13 cellular contexts compared by ENCODE assay signal in genomic region chr17:82266142-82266541, GRCh38. TPM values are rescaled to one million over a fixed set of nuclear protein-coding genes. Genes with fewer than 3 reads are reported as not detected.
DNase-seq lines count a peak whose midpoint lies in the region; ATAC-seq and TF ChIP-seq lines count a peak whose summit lies in the region.
"Had no signal": no experiment of that assay in that cellular context is flagged by ENCODE, and none has a peak within 500 bp of the region (broad histone marks: within the 10 kb centered on the region; RNA-seq: fewer than 3 reads in every experiment).

No MANE protein-coding gene starts in this region.

- no peak overlapping the region for H2BK5ac ChIP-seq in mesenchymal stem cell (ENCODE audit: low read depth, low read length, poor library complexity, severe bottlenecking)

- no peaks in the 10 kb centered on the region for H3K9me3 ChIP-seq in adipocyte (ENCODE audit: control insufficient read depth, low read length)
- H3K9me3 ChIP-seq in mesenchymal stem cell (ENCODE audit: control insufficient read depth, low read length): no peaks in the 10 kb centered on the region
- no peaks in the 10 kb centered on the region for H3K9me3 ChIP-seq in MG63

- no peak overlapping the region for H3K4ac ChIP-seq in mesenchymal stem cell (ENCODE audit: low read depth in 1 of 2, low read length in 2 of 2)

- WGBS in mesenchymal stem cell: 97% methylated on average over 10 of the region's 10 CpGs

- peaks cover 39% of the 10 kb centered on the region for H3K4me1 ChIP-seq in adipocyte (ENCODE audit: control insufficient read depth, insufficient read depth, low read length)
- peaks cover 38% of the 10 kb centered on the region for H3K4me1 ChIP-seq in mesenchymal stem cell (ENCODE audit: control insufficient read depth, insufficient read depth, low read depth, low read length)

- no peak for TF ChIP-seq CTCF in HFFc6 (IDR thresholded peaks at IDR 0.05)

- H3K27ac Mint-ChIP-seq in HFFc6: peak overlapping the region; percentile 97
- H3K27ac Mint-ChIP-seq in stimulated activated naive B cell treated with anti-CD40 and anti-IgM and Interleukin-4, amounts not matched to agents 10 μg/mL and 1 μg/mL and 100 μg/mL, for 72 hours: peak overlapping the region; percentile 33
- H3K27ac Mint-ChIP-seq: activated B cell treated with CpG ODN at 0.5 μM for 24 hours; activated T-helper 1 cell treated with anti-CD3 and anti-CD28 coated beads, Interleukin-12 subunit alpha, Interleukin-12 subunit beta, Interleukin-2, Interleukin-4 antibody, amounts not matched to agents 30 ng/mL and 10 ng/mL and 1 ng/mL, durations not matched to agents 14 hours and 24 hours and 36 hours had no signal

- H3K36me3 ChIP-seq in adipocyte (ENCODE audit: control insufficient read depth, insufficient read depth, low read length, severe bottlenecking) (peaks cover 76% of the 10 kb centered on the region), mesenchymal stem cell (ENCODE audit: control insufficient read depth in 1 of 2, insufficient read depth in 2 of 2, low read depth in 1 of 2, low read length in 2 of 2) (peaks cover 67 to 69% of the 10 kb centered on the region in 2 experiments), MG63 (peaks cover 88% of the 10 kb centered on the region)

- no peak overlapping the region for H3K14ac ChIP-seq in mesenchymal stem cell (ENCODE audit: low read length in 2 of 2)

- DNase-seq in HFFc6 (no peak), adipocyte (ENCODE audit: low read depth) (no peak), mesenchymal stem cell (no peak), MG63 (no peak), RKO (ENCODE audit: low spot score) (no peak)
- no peak for DNase-seq in stimulated activated naive B cell treated with anti-CD40 and anti-IgM and Interleukin-4, amounts not matched to agents 10 μg/mL and 1 μg/mL and 100 μg/mL, for 72 hours
- DNase-seq: activated B cell treated with CpG ODN at 0.5 μM for 24 hours, GOT3, NCI-H510A treated with DMSO at 0.1 percent for 48 hours, SIG-M5 had no signal

- no peak overlapping the region for H3K4me2 ChIP-seq in mesenchymal stem cell (ENCODE audit: low read length, poor library complexity, severe bottlenecking)

- H3K9me3 Mint-ChIP-seq in HFFc6: no peaks in the 10 kb centered on the region
- no peaks in the 10 kb centered on the region for H3K9me3 Mint-ChIP-seq in stimulated activated naive B cell treated with anti-CD40 and anti-IgM and Interleukin-4, amounts not matched to agents 10 μg/mL and 1 μg/mL and 100 μg/mL, for 72 hours
- H3K9me3 Mint-ChIP-seq: activated B cell treated with CpG ODN at 0.5 μM for 24 hours; activated T-helper 1 cell treated with anti-CD3 and anti-CD28 coated beads, Interleukin-12 subunit alpha, Interleukin-12 subunit beta, Interleukin-2, Interleukin-4 antibody, amounts not matched to agents 30 ng/mL and 10 ng/mL and 1 ng/mL, durations not matched to agents 14 hours and 24 hours and 36 hours; nephron had no signal

- H3K27me3 Mint-ChIP-seq in HFFc6 (ENCODE audit: insufficient read depth): peaks cover 6% of the 10 kb centered on the region
- H3K27me3 Mint-ChIP-seq in stimulated activated naive B cell treated with anti-CD40 and anti-IgM and Interleukin-4, amounts not matched to agents 10 μg/mL and 1 μg/mL and 100 μg/mL, for 72 hours: no peaks in the 10 kb centered on the region
- H3K27me3 Mint-ChIP-seq: activated B cell treated with CpG ODN at 0.5 μM for 24 hours had no signal

- no peak overlapping the region for H3K4me3 ChIP-seq in adipocyte (ENCODE audit: low read length)
- peak overlapping the region in 1 of 2 experiments; percentile 15 for H3K4me3 ChIP-seq in mesenchymal stem cell (ENCODE audit: insufficient read depth in 1 of 2, low read depth in 1 of 2, low read length in 2 of 2)
- H3K4me3 ChIP-seq in MG63: no peak overlapping the region

- H2BK12ac ChIP-seq in mesenchymal stem cell (ENCODE audit: low read length in 2 of 2): no peak overlapping the region

- no peak overlapping the region for H2AFZ ChIP-seq in mesenchymal stem cell (ENCODE audit: low read depth, low read length)

- H3K4me3 Mint-ChIP-seq in HFFc6: peak overlapping the region; percentile 80; the same call in 1 of the 2 replicates
- H3K4me3 Mint-ChIP-seq in stimulated activated naive B cell treated with anti-CD40 and anti-IgM and Interleukin-4, amounts not matched to agents 10 μg/mL and 1 μg/mL and 100 μg/mL, for 72 hours: no peak overlapping the region
- H3K4me3 Mint-ChIP-seq: activated B cell treated with CpG ODN at 0.5 μM for 24 hours; activated T-helper 1 cell treated with anti-CD3 and anti-CD28 coated beads, Interleukin-12 subunit alpha, Interleukin-12 subunit beta, Interleukin-2, Interleukin-4 antibody, amounts not matched to agents 30 ng/mL and 10 ng/mL and 1 ng/mL, durations not matched to agents 14 hours and 24 hours and 36 hours had no signal

- no peak overlapping the region for H2BK120ac ChIP-seq in mesenchymal stem cell (ENCODE audit: low read depth, low read length)

- H3K9ac ChIP-seq in adipocyte (ENCODE audit: low read length): peak overlapping the region; percentile 54
- peak overlapping the region; percentile 78 for H3K9ac ChIP-seq in mesenchymal stem cell (ENCODE audit: low read length)

- H3K79me1 ChIP-seq in mesenchymal stem cell (replicated peaks; ENCODE audit: low read length, poor library complexity, severe bottlenecking): no peaks in the 10 kb centered on the region

- H4K8ac ChIP-seq in mesenchymal stem cell (ENCODE audit: low read length): no peak overlapping the region

- H2BK15ac ChIP-seq in mesenchymal stem cell (ENCODE audit: low read depth, poor library complexity, severe bottlenecking): no peak overlapping the region

- H3K27me3 ChIP-seq in adipocyte (replicated peaks; ENCODE audit: control insufficient read depth, insufficient read depth, low read length): no peaks in the 10 kb centered on the region
- H3K27me3 ChIP-seq in mesenchymal stem cell (ENCODE audit: control insufficient read depth in 1 of 2, insufficient read depth in 1 of 2, low read length in 2 of 2): no peaks in the 10 kb centered on the region
- no peaks in the 10 kb centered on the region for H3K27me3 ChIP-seq in MG63

- peaks cover 44% of the 10 kb centered on the region for H3K36me3 Mint-ChIP-seq in HFFc6 (ENCODE audit: low read depth)
- H3K36me3 Mint-ChIP-seq in stimulated activated naive B cell treated with anti-CD40 and anti-IgM and Interleukin-4, amounts not matched to agents 10 μg/mL and 1 μg/mL and 100 μg/mL, for 72 hours: peaks cover 30 to 64% of the 10 kb centered on the region in 2 donors

- H2AK5ac ChIP-seq in mesenchymal stem cell (ENCODE audit: low read length, severe bottlenecking): no peak overlapping the region

- peak overlapping the region in 1 of 2 experiments; percentile 4 for H3K18ac ChIP-seq in mesenchymal stem cell (ENCODE audit: low read depth in 1 of 2, low read length in 2 of 2)

- H3K4me1 Mint-ChIP-seq in HFFc6 (ENCODE audit: low read depth): peaks cover 54% of the 10 kb centered on the region
- peaks cover 32 to 51% of the 10 kb centered on the region in 2 donors for H3K4me1 Mint-ChIP-seq in stimulated activated naive B cell treated with anti-CD40 and anti-IgM and Interleukin-4, amounts not matched to agents 10 μg/mL and 1 μg/mL and 100 μg/mL, for 72 hours

- ATAC-seq in stimulated activated naive B cell treated with anti-CD40 and anti-IgM and Interleukin-4, amounts not matched to agents 10 μg/mL and 1 μg/mL and 100 μg/mL, for 72 hours (replicated peaks): no peak
- ATAC-seq in GM21526 (IDR thresholded peaks at IDR 0.05; ENCODE audit: low FRiP score, unreplicated experiment): no peak

- peak overlapping the region in 1 of 2 experiments; percentile 79 for H3K23ac ChIP-seq in mesenchymal stem cell (ENCODE audit: low read length in 2 of 2)

- H4K91ac ChIP-seq in mesenchymal stem cell (ENCODE audit: low read length): no peak overlapping the region

- H3K27ac ChIP-seq in mesenchymal stem cell (ENCODE audit: low read length, poor library complexity, severe bottlenecking): peak overlapping the region; percentile 65

RNA-seq across cellular contexts. Expression of gene CSNK1D, which starts 7.4 kb away (rescaled TPM):
- total RNA-seq in HFFc6 (2021; fragmentation: NEBNext Ultra II Directional; extraction: Animal tissue kit (Norgen Biotek cat#: 25700)): 100 to 1,000 TPM; 116 to 128 (median 118) TPM
- 100 TPM for polyA plus RNA-seq in mesenchymal stem cell (2013, experiment 1 of 2)
- polyA plus RNA-seq in mesenchymal stem cell (2013, experiment 2 of 2): 98.8 TPM
- total RNA-seq in MG63 (2014; rRNA removed; shearing (Covaris generic); ENCODE audit: low replicate concordance): 60.2 and 104 TPM in 2 replicates

RNA-seq across cellular contexts. Expression of gene SLC16A3, which starts 37.3 kb away (rescaled TPM):
- 100 to 1,000 TPM; 475 to 624 (median 523) TPM for total RNA-seq in HFFc6 (2021; fragmentation: NEBNext Ultra II Directional; extraction: Animal tissue kit (Norgen Biotek cat#: 25700))
- polyA plus RNA-seq in mesenchymal stem cell (2013, experiment 1 of 2): 217 TPM
- 200 TPM for polyA plus RNA-seq in mesenchymal stem cell (2013, experiment 2 of 2)
- total RNA-seq in MG63 (2014; rRNA removed; shearing (Covaris generic); ENCODE audit: low replicate concordance): 529 and 652 TPM in 2 replicates

RNA-seq across cellular contexts. Expression of gene CD7, which starts 51.3 kb away (rescaled TPM):
- total RNA-seq in HFFc6 (2021; fragmentation: NEBNext Ultra II Directional; extraction: Animal tissue kit (Norgen Biotek cat#: 25700)): under 1 TPM in 1 of 6 experiments, not detected in 5; 0.20 TPM
- polyA plus RNA-seq in mesenchymal stem cell (2013, experiment 1 of 2): 0.03 TPM
- polyA plus RNA-seq in mesenchymal stem cell (2013, experiment 2 of 2): 0.12 TPM
- total RNA-seq in MG63 (2014; rRNA removed; shearing (Covaris generic); ENCODE audit: low replicate concordance): not detected in 2 replicates

RNA-seq across cellular contexts. Expression of gene CCDC57, which starts 53.5 kb away (rescaled TPM):
- total RNA-seq in HFFc6 (2021; fragmentation: NEBNext Ultra II Directional; extraction: Animal tissue kit (Norgen Biotek cat#: 25700)): 10 to 100 TPM; 12.8 to 15.6 (median 13.6) TPM
- polyA plus RNA-seq in mesenchymal stem cell (2013, experiment 1 of 2): 20.2 TPM
- polyA plus RNA-seq in mesenchymal stem cell (2013, experiment 2 of 2): 19.0 TPM
- 6.9 and 8.2 TPM in 2 replicates for total RNA-seq in MG63 (2014; rRNA removed; shearing (Covaris generic); ENCODE audit: low replicate concordance)
